Comparison of ENCODE assay signal across 16 cellular contexts in genomic region chr17:67542219-67543114, GRCh38.
"Had no signal": no experiment of that assay in that cellular context is flagged by ENCODE, and none has a peak within 500 bp of the region (broad histone marks: within the 10 kb centered on the region; RNA-seq: fewer than 3 reads in every experiment).

No MANE protein-coding gene starts in this region.

- H3K4me3 ChIP-seq: body of pancreas, lung, neural progenitor cell, pancreas, skin epidermis, thyroid gland, uterus had no signal

- H3K27ac Mint-ChIP-seq: neural progenitor cell had no signal

- H3K9me3 Mint-ChIP-seq: central memory CD8-positive, alpha-beta T cell; neural progenitor cell had no signal

- H3K27me3 ChIP-seq: body of pancreas, neural progenitor cell, pancreas, thyroid gland, uterus had no signal

- DNase-seq: activated CD4-positive, CD25-positive, alpha-beta regulatory T cell; activated CD8-positive, alpha-beta memory T cell treated with anti-CD3 and anti-CD28 coated beads for 24 hours; amniotic stem cell; body of pancreas; erythroblast; hypothalamus; midbrain; pancreas; SIG-M5; stimulated activated CD8-positive, alpha-beta memory T cell treated with anti-CD3 and anti-CD28 coated beads, Interleukin-4, amount 100 ng/mL, for 48 hours; thyroid gland; uterus had no signal

- H3K4me1 ChIP-seq: neural progenitor cell, uterus had no signal

- H3K9ac ChIP-seq: neural progenitor cell had no signal

- H3K27ac ChIP-seq: body of pancreas, neural progenitor cell, pancreas, skin epidermis, thyroid gland, uterus had no signal

- H3K36me3 Mint-ChIP-seq: neural progenitor cell had no signal

- H3K9me3 ChIP-seq: body of pancreas, pancreas, thyroid gland, uterus had no signal

- ATAC-seq: body of pancreas, pancreas had no signal

- H3K36me3 ChIP-seq: neural progenitor cell, pancreas, thyroid gland, uterus had no signal
